Comparison of ENCODE assay signal across 19 cellular contexts in genomic region chr1:57024855-57025254, GRCh38. TPM values are rescaled to one million over a fixed set of nuclear protein-coding genes. Genes with fewer than 3 reads are reported as not detected.
DNase-seq lines count a peak whose midpoint lies in the region; ATAC-seq lines count a peak whose summit lies in the region.
"Had no signal": no experiment of that assay in that cellular context is flagged by ENCODE, and none has a peak within 500 bp of the region (broad histone marks: within the 10 kb centered on the region; RNA-seq: fewer than 3 reads in every experiment).

No MANE protein-coding gene starts in this region.

- H3K18ac ChIP-seq in neuronal stem cell (ENCODE audit: low read length) = peak overlapping the region; percentile 20

- peak overlapping the region in 1 of 10 experiments; percentile 4; a peak in 1 of 20 replicates for H3K4me3 ChIP-seq in BLaER1 treated with 17β-estradiol and CSF1 and Interleukin-3, amounts not matched to agents 10 nM and 100 nM
- H3K4me3 ChIP-seq in neuronal stem cell (ENCODE audit: low read length in 2 of 2) = no peak overlapping the region
- H3K4me3 ChIP-seq: ascending aorta, colonic mucosa, heart left ventricle, left lung, right atrium auricular region had no signal

- H3K23ac ChIP-seq in neuronal stem cell (ENCODE audit: low read depth, low read length, poor library complexity) = no peak overlapping the region

- H2AK5ac ChIP-seq in neuronal stem cell (ENCODE audit: low read depth, low read length) = no peak overlapping the region

- peak overlapping the region in 6 of 11 experiments; percentile 2 to 71 (median 46); a peak in 8 of 22 replicates for H3K27ac ChIP-seq in BLaER1 treated with 17β-estradiol and CSF1 and Interleukin-3, amounts not matched to agents 10 nM and 100 nM
- no peak overlapping the region for H3K27ac ChIP-seq in neuronal stem cell (replicated peaks; ENCODE audit: low read length)
- H3K27ac ChIP-seq: ascending aorta, colonic mucosa, heart left ventricle, left lung, right atrium auricular region had no signal

- H3K27me3 ChIP-seq in BLaER1 treated with 17β-estradiol and CSF1 and Interleukin-3, amounts not matched to agents 10 nM and 100 nM = no peaks in the 10 kb centered on the region
- H3K27me3 ChIP-seq in neuronal stem cell (ENCODE audit: control insufficient read depth in 3 of 3, insufficient read depth in 3 of 3, low read depth in 1 of 3, low read length in 3 of 3) = no peaks in the 10 kb centered on the region
- H3K27me3 ChIP-seq: ascending aorta, colonic mucosa, heart left ventricle, left lung, right atrium auricular region had no signal

- no peaks in the 10 kb centered on the region for H3K27me3 Mint-ChIP-seq in activated T-helper 17 cell treated with anti-CD3 and anti-CD28 coated beads, Interleukin-2, amount 50 U/mL, for 72 hours
- H3K27me3 Mint-ChIP-seq: activated CD4-positive, alpha-beta memory T cell treated with anti-CD3 and anti-CD28 coated beads for 36 hours had no signal

- peak overlapping the region; percentile 15 for H2AFZ ChIP-seq in neuronal stem cell (ENCODE audit: low read length)

- H4K20me1 ChIP-seq in BLaER1 treated with 17β-estradiol and CSF1 and Interleukin-3, amounts not matched to agents 10 nM and 100 nM = no peaks in the 10 kb centered on the region

- no peak overlapping the region for H3K4ac ChIP-seq in neuronal stem cell (ENCODE audit: low read length)

- H4K8ac ChIP-seq in neuronal stem cell (ENCODE audit: low read depth, low read length) = no peak overlapping the region

- no peak overlapping the region for H4K91ac ChIP-seq in neuronal stem cell (ENCODE audit: low read depth, low read length, poor library complexity)

- H3K9me3 Mint-ChIP-seq in activated T-helper 17 cell treated with anti-CD3 and anti-CD28 coated beads, Interleukin-2, amount 50 U/mL, for 72 hours = peaks cover 5% of the 10 kb centered on the region

- H3K4me3 Mint-ChIP-seq in activated T-helper 17 cell treated with anti-CD3 and anti-CD28 coated beads, Interleukin-2, amount 50 U/mL, for 72 hours = no peak overlapping the region
- H3K4me3 Mint-ChIP-seq: activated CD4-positive, alpha-beta memory T cell treated with anti-CD3 and anti-CD28 coated beads for 36 hours had no signal

- H2BK120ac ChIP-seq in neuronal stem cell (ENCODE audit: low read depth, low read length) = no peak overlapping the region

- H3K36me3 Mint-ChIP-seq in activated T-helper 17 cell treated with anti-CD3 and anti-CD28 coated beads, Interleukin-2, amount 50 U/mL, for 72 hours (ENCODE audit: low read depth) = no peaks in the 10 kb centered on the region
- H3K36me3 Mint-ChIP-seq: activated CD4-positive, alpha-beta memory T cell treated with anti-CD3 and anti-CD28 coated beads for 36 hours had no signal

- intact Hi-C loops in head of caudate nucleus (cut with DNase I) = no loop called here
- intact Hi-C loops in left colon (cut with DNase I, micrococcal nuclease) = no loop called here

- WGBS in neuronal stem cell (ENCODE audit: extremely low coverage in 2 of 2, insufficient read length in 2 of 2, insufficient replicate concordance in 1 of 2), 2 donors = no CpG with 5 or more reads among the region's 8 CpGs

- no peak overlapping the region for H3K27ac Mint-ChIP-seq in activated T-helper 17 cell treated with anti-CD3 and anti-CD28 coated beads, Interleukin-2, amount 50 U/mL, for 72 hours
- H3K27ac Mint-ChIP-seq: activated CD4-positive, alpha-beta memory T cell treated with anti-CD3 and anti-CD28 coated beads for 36 hours had no signal

- no peak overlapping the region for H3K14ac ChIP-seq in neuronal stem cell (ENCODE audit: low read length)

- H3K4me1 ChIP-seq in BLaER1 treated with 17β-estradiol and CSF1 and Interleukin-3, amounts not matched to agents 10 nM and 100 nM = peaks cover 0 to 65% (median 47%) of the 10 kb centered on the region in 10 experiments; a peak in 17 of 20 replicates
- peaks cover 3 to 8% of the 10 kb centered on the region in 2 donors for H3K4me1 ChIP-seq in neuronal stem cell (ENCODE audit: control insufficient read depth in 2 of 2, insufficient read depth in 1 of 2, low read depth in 1 of 2, low read length in 2 of 2)
- H3K4me1 ChIP-seq: ascending aorta, colonic mucosa, heart left ventricle, left lung, right atrium auricular region had no signal

- H3K79me1 ChIP-seq in neuronal stem cell (ENCODE audit: low read depth, low read length) = no peaks in the 10 kb centered on the region

- peaks cover 0 to 37% (median 10%) of the 10 kb centered on the region in 11 experiments; a peak in 13 of 22 replicates for H3K36me3 ChIP-seq in BLaER1 treated with 17β-estradiol and CSF1 and Interleukin-3, amounts not matched to agents 10 nM and 100 nM
- H3K36me3 ChIP-seq in neuronal stem cell (replicated peaks in 1 of 2; ENCODE audit: control insufficient read depth in 2 of 2, insufficient read depth in 2 of 2, low read length in 2 of 2) = no peaks in the 10 kb centered on the region
- H3K36me3 ChIP-seq: ascending aorta, colonic mucosa, heart left ventricle, left lung, right atrium auricular region had no signal

- peak overlapping the region in 3 of 11 experiments; percentile 52 to 66 (median 63); a peak in 6 of 22 replicates for H3K9ac ChIP-seq in BLaER1 treated with 17β-estradiol and CSF1 and Interleukin-3, amounts not matched to agents 10 nM and 100 nM
- no peak overlapping the region for H3K9ac ChIP-seq in neuronal stem cell (ENCODE audit: low read depth, low read length, poor library complexity)
- H3K9ac ChIP-seq: SK-N-SH had no signal

- ATAC-seq in left colon = no peak
- no peak for ATAC-seq in activated T-helper 17 cell treated with anti-CD3 and anti-CD28 coated beads, Interleukin-2, amount 50 U/mL, for 72 hours (replicated peaks)
- ATAC-seq: heart left ventricle, left lung had no signal

- H2BK5ac ChIP-seq in neuronal stem cell (ENCODE audit: low read length) = no peak overlapping the region

- DNase-seq in NCI-H345 (lab: John Stamatoyannopoulos, UW) (peak; percentile 27), head of caudate nucleus (peak; percentile 46 to 88 (median 71)), neuronal stem cell (ENCODE audit: low spot score) (no peak), EL (no peak), DMS114 treated with DMSO at 0.1 percent for 48 hours (lab: John Stamatoyannopoulos, UW; ENCODE audit: unreplicated experiment) (no peak), left colon (no peak)
- DNase-seq: activated CD4-positive, alpha-beta memory T cell treated with anti-CD3 and anti-CD28 coated beads for 36 hours; activated effector memory CD4-positive, alpha-beta T cell treated with Interleukin-2 at 50 U/mL for 16 hours; colonic mucosa; heart left ventricle; NCI-H446; SK-N-SH had no signal

- no peak overlapping the region for H2BK15ac ChIP-seq in neuronal stem cell (ENCODE audit: low read length)

- no peak overlapping the region for H2BK12ac ChIP-seq in neuronal stem cell (ENCODE audit: low read length)

- peak overlapping the region; percentile 15 to 86 (median 68) for H3K4me2 ChIP-seq in BLaER1 treated with 17β-estradiol and CSF1 and Interleukin-3, amounts not matched to agents 10 nM and 100 nM
- H3K4me2 ChIP-seq in neuronal stem cell (ENCODE audit: insufficient read depth, low read length, poor library complexity, severe bottlenecking) = no peak overlapping the region
- H3K4me2 ChIP-seq: SK-N-SH had no signal

- H3K9me3 ChIP-seq in BLaER1 treated with 17β-estradiol and CSF1 and Interleukin-3, amounts not matched to agents 10 nM and 100 nM (replicated peaks in 1 of 11) = peaks cover 23 to 47% (median 42%) of the 10 kb centered on the region in 11 experiments
- H3K9me3 ChIP-seq in neuronal stem cell (replicated peaks in 1 of 2; ENCODE audit: control insufficient read depth in 2 of 2, insufficient read depth in 1 of 2, low read depth in 1 of 2, low read length in 2 of 2) = peaks cover 0 to 12% of the 10 kb centered on the region in 2 donors
- H3K9me3 ChIP-seq: ascending aorta, colonic mucosa, heart left ventricle, right atrium auricular region, SK-N-SH had no signal

- no peaks in the 10 kb centered on the region for H3K4me1 Mint-ChIP-seq in activated T-helper 17 cell treated with anti-CD3 and anti-CD28 coated beads, Interleukin-2, amount 50 U/mL, for 72 hours

RNA-seq across cellular contexts. Expression of gene C8B, which starts 59.0 kb away (rescaled TPM):
- not detected for polyA plus RNA-seq in neuronal stem cell (2013, experiment 1 of 2)
- not detected for polyA plus RNA-seq in neuronal stem cell (2013, experiment 2 of 2)
- not detected for total RNA-seq in left colon
- not detected for total RNA-seq in activated T-helper 17 cell treated with anti-CD3 and anti-CD28 coated beads, Interleukin-2, amount 50 U/mL, for 72 hours
- total RNA-seq: activated CD4-positive, alpha-beta memory T cell treated with anti-CD3 and anti-CD28 coated beads for 36 hours; colonic mucosa; heart left ventricle; HT-29; right atrium auricular region had no signal
- polyA plus RNA-seq: esophagus, heart left ventricle, SK-N-SH had no signal

Comparison
In these comparisons a context has a peak if more than half of its experiments do, and no peak if none do; other contexts are left out.
1. DNase-seq: peak in NCI-H345 (single experiment) and head of caudate nucleus (42 of 42); none in neuronal stem cell (single experiment), EL (single experiment), DMS114 treated with DMSO at 0.1 percent for 48 hours (single experiment) and left colon (0 of 2).